Comparison of ENCODE assay signal across 9 cellular contexts in the genomic region with DNA sequence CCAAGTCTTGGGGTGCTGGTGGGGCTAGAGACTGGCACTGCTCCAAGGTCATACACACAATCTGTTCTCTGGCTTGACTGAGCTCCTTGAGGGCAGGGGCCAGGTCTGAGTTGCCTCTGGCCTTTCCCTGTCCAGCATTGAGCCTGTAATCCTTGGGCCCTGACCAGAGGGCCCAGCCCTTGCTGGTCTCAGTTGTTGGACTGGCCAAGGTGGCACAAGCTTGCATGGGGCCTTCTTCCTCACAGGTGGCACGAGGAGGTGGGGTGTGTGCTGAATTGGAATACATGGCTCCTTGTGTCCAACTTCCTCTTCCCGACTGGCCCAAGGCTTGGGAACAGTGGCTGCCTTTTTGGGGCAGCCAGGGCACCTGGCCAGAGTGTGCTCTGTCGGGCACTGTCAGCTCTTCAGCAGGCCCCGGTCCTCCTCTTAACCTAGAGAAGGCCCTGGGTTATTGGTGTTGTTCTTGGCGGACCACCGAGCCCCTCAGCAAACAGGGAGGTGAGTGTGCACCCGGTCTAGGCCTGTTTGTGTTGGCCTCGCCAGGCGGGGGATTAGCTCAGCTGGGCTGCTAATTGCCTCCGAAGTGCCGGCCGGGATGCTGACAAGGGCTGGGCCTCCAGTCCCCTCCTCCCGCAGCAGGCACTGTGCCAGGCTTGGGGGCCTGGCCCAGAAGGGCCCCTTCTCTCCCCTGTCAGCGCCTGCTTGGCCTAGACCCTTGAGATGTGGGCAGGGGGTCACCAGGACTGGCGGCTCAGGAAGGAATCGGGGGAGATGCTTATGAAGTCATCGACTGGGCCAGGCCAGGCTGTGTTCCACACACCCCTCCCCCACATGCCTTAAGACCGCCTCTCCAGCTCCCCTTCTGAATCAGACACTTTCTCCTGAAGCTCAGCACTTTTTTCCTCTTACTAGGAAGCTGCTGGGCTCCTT. TPM values are rescaled to one million over a fixed set of nuclear protein-coding genes. Genes with fewer than 3 reads are reported as not detected.
DNase-seq lines count a peak whose midpoint lies in the region; ATAC-seq, FAIRE-seq and TF ChIP-seq lines count a peak whose summit lies in the region.
"Had no signal": no experiment of that assay in that cellular context is flagged by ENCODE, and none has a peak within 500 bp of the region (broad histone marks: within the 10 kb centered on the region; RNA-seq: fewer than 3 reads in every experiment).

No MANE protein-coding gene starts in this region.

- no peaks in the 10 kb centered on the region for H3K27me3 ChIP-seq in small intestine (ENCODE audit: control insufficient read depth in 2 of 2, insufficient read depth in 2 of 2, low read length in 2 of 2)

- WGBS in small intestine, 3 donors: 45 to 68% (median 56%) methylated on average over 17 to 18 of the region's 18 CpGs

- DNase-seq in CD14-positive monocyte (ENCODE audit: low spot score): no peak
- DNase-seq in SHP77 (lab: John Stamatoyannopoulos, UW): peak; percentile 43 to 53
- no peak for DNase-seq in neural crest cell (ENCODE audit: low read depth, low spot score)
- DNase-seq in small intestine: no peak
- DNase-seq in stimulated activated CD4-positive, alpha-beta T cell treated with anti-CD3 and anti-CD28 coated beads, Interleukin-1b, Interleukin-23, amount 100 ng/mL, for 48 hours: no peak
- no peak for DNase-seq in superior temporal gyrus (ENCODE audit: extremely low spot score)

- peak overlapping the region in 1 of 2 donors; percentile 70 for H3K27ac ChIP-seq in small intestine (ENCODE audit: low read depth in 1 of 2, low read length in 1 of 2)

- no peaks in the 10 kb centered on the region for H3K9me3 ChIP-seq in small intestine (ENCODE audit: control insufficient read depth, low read depth)

- no peak overlapping the region for H3K4me3 Mint-ChIP-seq in CD14-positive monocyte
- H3K4me3 Mint-ChIP-seq in neural crest cell: no peak overlapping the region

- TF ChIP-seq CTCF in CD14-positive monocyte (IDR thresholded peaks at IDR 0.05) (no peak), neural crest cell (conservative IDR thresholded peaks at IDR 0.05) (no peak)

- FAIRE-seq in small intestine (lab: Jason Lieb, UNC): no peak
- FAIRE-seq: TTC549 had no signal

- no peak overlapping the region for H3K4me3 ChIP-seq in small intestine (ENCODE audit: low read depth in 1 of 2, low read length in 2 of 2)

- peaks cover 0 to 9% of the 10 kb centered on the region in 2 donors for H3K4me1 ChIP-seq in small intestine (ENCODE audit: control insufficient read depth in 2 of 2, insufficient read depth in 1 of 2, low read depth in 1 of 2, low read length in 1 of 2)

- peak overlapping the region in 6 of 7 donors; percentile 5 to 66 (median 37) for H3K27ac Mint-ChIP-seq in CD14-positive monocyte
- H3K27ac Mint-ChIP-seq in neural crest cell (ENCODE audit: unreplicated experiment): peak overlapping the region; percentile 17

- H3K4me1 Mint-ChIP-seq in CD14-positive monocyte (peaks cover 7% of the 10 kb centered on the region), neural crest cell (peaks cover 25% of the 10 kb centered on the region)

- H3K27me3 Mint-ChIP-seq in CD14-positive monocyte (ENCODE audit: low read depth in 3 of 3) (no peaks in the 10 kb centered on the region), neural crest cell (ENCODE audit: low read depth) (no peaks in the 10 kb centered on the region)

- ATAC-seq in esophagus mucosa (peak; percentile 5), GM21576 (IDR thresholded peaks at IDR 0.05; ENCODE audit: unreplicated experiment) (no peak)

- H3K9me3 Mint-ChIP-seq in CD14-positive monocyte (peaks cover 0 to 2% (median 0%) of the 10 kb centered on the region in 7 donors), neural crest cell (no peaks in the 10 kb centered on the region)

- intact Hi-C loops in CD14-positive monocyte (cut with micrococcal nuclease): no loop called here

- peaks cover 3 to 4% of the 10 kb centered on the region in 2 donors for H3K36me3 ChIP-seq in small intestine (ENCODE audit: control insufficient read depth in 2 of 2, insufficient read depth in 2 of 2, low read length in 2 of 2)

- H3K36me3 Mint-ChIP-seq in CD14-positive monocyte: peaks cover 49 to 83% of the 10 kb centered on the region in 2 donors
- peaks cover 6% of the 10 kb centered on the region for H3K36me3 Mint-ChIP-seq in neural crest cell (ENCODE audit: low read depth)

RNA-seq across cellular contexts. Expression of a gene that starts 28.5 kb away (rescaled TPM):
- polyA plus RNA-seq in CD14-positive monocyte (not detected), small intestine (1 to 10 TPM in 1 of 3 donors, under 1 TPM in 1, not detected in 1; 0.81 to 1.3 TPM)
- total RNA-seq in esophagus mucosa (7.7 TPM), neural crest cell (0.16 and 0.23 TPM in 2 replicates)

Comparison
In these comparisons a context has a peak if more than half of its experiments do, and no peak if none do; other contexts are left out.
1. DNase-seq: peak in SHP77 (2 of 2); none in CD14-positive monocyte (single experiment), neural crest cell (single experiment), small intestine (single experiment), stimulated activated CD4-positive, alpha-beta T cell treated with anti-CD3 and anti-CD28 coated beads, Interleukin-1b, Interleukin-23, amount 100 ng/mL, for 48 hours (single experiment) and superior temporal gyrus (single experiment).